Comparison of ENCODE assay signal across 7 cellular contexts in genomic region chr6:166892481-166892880, GRCh38.
DNase-seq lines count a peak whose midpoint lies in the region; TF ChIP-seq lines count a peak whose summit lies in the region.
"Not testable (repeated sequence)": the region's sequence is repeated elsewhere in the genome, so short reads cannot be mapped to it uniquely, and the experiment has no call there.

No MANE protein-coding gene starts in this region.

- not testable (repeated sequence) for H3K27ac Mint-ChIP-seq in activated CD4-positive, alpha-beta T cell treated with anti-CD3 and anti-CD28 coated beads, Interleukin-2, amount 10 ng/mL, durations not matched to agents 24 days and 14 days; neural progenitor cell
- H3K27ac Mint-ChIP-seq in endodermal cell (peak overlapping the region; percentile 87), nephron progenitor cell (peak overlapping the region; percentile 21)

- DNase-seq in ELF-1 (ENCODE audit: low read depth, low spot score) (peak; percentile 61), left kidney (ENCODE audit: low read depth, low spot score) (peak; percentile 50), mesendoderm (peak; percentile 79), neural progenitor cell (ENCODE audit: low spot score) (peak; percentile 31)
- peak; percentile 31 for DNase-seq in activated CD4-positive, alpha-beta T cell treated with anti-CD3 and anti-CD28 coated beads, Interleukin-2, amount 10 ng/mL, durations not matched to agents 24 days and 14 days
- not testable (repeated sequence) for DNase-seq in endodermal cell, nephron progenitor cell

- not testable (repeated sequence) for H3K23ac ChIP-seq in mesendoderm (ENCODE audit: low read length)

- H3K4me3 Mint-ChIP-seq in activated CD4-positive, alpha-beta T cell treated with anti-CD3 and anti-CD28 coated beads, Interleukin-2, amount 10 ng/mL, durations not matched to agents 24 days and 14 days; endodermal cell; nephron progenitor cell; neural progenitor cell: not testable (repeated sequence)

- H3F3A ChIP-seq in neural progenitor cell (ENCODE audit: low read depth) = not testable (repeated sequence)

- not testable (repeated sequence) for H3K79me2 ChIP-seq in mesendoderm (ENCODE audit: control insufficient read depth, insufficient read depth, low read length); neural progenitor cell (ENCODE audit: low read depth)

- TF ChIP-seq CTCF in endodermal cell (conservative IDR thresholded peaks at IDR 0.05); nephron progenitor cell (IDR thresholded peaks at IDR 0.05); neural progenitor cell (IDR thresholded peaks at IDR 0.05): not testable (repeated sequence)

- H2AFZ ChIP-seq in neural progenitor cell (replicated peaks) = not testable (repeated sequence)

- not testable (repeated sequence) for H4K5ac ChIP-seq in mesendoderm (ENCODE audit: low read length)

- intact Hi-C loops in activated CD4-positive, alpha-beta T cell treated with anti-CD3 and anti-CD28 coated beads, Interleukin-2, amount 10 ng/mL, durations not matched to agents 24 days and 14 days (cut with micrococcal nuclease) = not testable (repeated sequence)

- 54 to 69% methylated on average over 3 to 5 of the region's 5 CpGs for WGBS in endodermal cell (ENCODE audit: insufficient coverage in 1 of 2, insufficient read length in 1 of 2), 2 experiments
- no CpG with 5 or more reads among the region's 5 CpGs for WGBS in mesendoderm (ENCODE audit: extremely low coverage, insufficient coverage, low lambda C conversion rate)

- peak overlapping the region; percentile 66 for H3K56ac ChIP-seq in mesendoderm (ENCODE audit: low read length)

- H4K20me1 ChIP-seq in neural progenitor cell (ENCODE audit: low read depth) = not testable (repeated sequence)

- H3K9me3 Mint-ChIP-seq in activated CD4-positive, alpha-beta T cell treated with anti-CD3 and anti-CD28 coated beads, Interleukin-2, amount 10 ng/mL, durations not matched to agents 24 days and 14 days = not testable (repeated sequence)
- peaks cover 31% of the 10 kb centered on the region for H3K9me3 Mint-ChIP-seq in endodermal cell
- H3K9me3 Mint-ChIP-seq in nephron progenitor cell = peaks cover 32% of the 10 kb centered on the region
- peaks cover 24% of the 10 kb centered on the region for H3K9me3 Mint-ChIP-seq in neural progenitor cell

- not testable (repeated sequence) for H3K27me3 Mint-ChIP-seq in activated CD4-positive, alpha-beta T cell treated with anti-CD3 and anti-CD28 coated beads, Interleukin-2, amount 10 ng/mL, durations not matched to agents 24 days and 14 days; endodermal cell (ENCODE audit: insufficient read depth); nephron progenitor cell (ENCODE audit: low read depth, poor library complexity); neural progenitor cell (ENCODE audit: insufficient read depth, low read depth)

- H3K36me3 ChIP-seq in endodermal cell (ENCODE audit: control insufficient read depth, insufficient read depth, low read length); mesendoderm (ENCODE audit: control insufficient read depth, insufficient read depth, low read length); neural progenitor cell: not testable (repeated sequence)

- peak overlapping the region; percentile 31 for H3K4me3 ChIP-seq in endodermal cell (ENCODE audit: low read length)
- not testable (repeated sequence) for H3K4me3 ChIP-seq in mesendoderm (ENCODE audit: low read length); neural progenitor cell

- not testable (repeated sequence) for H3K4ac ChIP-seq in mesendoderm (ENCODE audit: low read depth, low read length)

- H2BK120ac ChIP-seq in mesendoderm (ENCODE audit: low read depth, low read length) = not testable (repeated sequence)

- H3K18ac ChIP-seq in mesendoderm (ENCODE audit: low read length) = not testable (repeated sequence)

- H3K4me2 ChIP-seq in mesendoderm (ENCODE audit: low read length); neural progenitor cell: not testable (repeated sequence)

- not testable (repeated sequence) for H2AK5ac ChIP-seq in mesendoderm (ENCODE audit: low read length)

- H3K9ac ChIP-seq in endodermal cell (ENCODE audit: extremely low read depth, low read length, poor library complexity, severe bottlenecking); mesendoderm (ENCODE audit: low read length); neural progenitor cell: not testable (repeated sequence)

- H2BK5ac ChIP-seq in mesendoderm (ENCODE audit: low read length) = peak overlapping the region; percentile 37

- not testable (repeated sequence) for H2BK15ac ChIP-seq in mesendoderm (replicated peaks; ENCODE audit: low read depth)

- not testable (repeated sequence) for H3K4me1 ChIP-seq in endodermal cell (ENCODE audit: control insufficient read depth, insufficient read depth, low read length); mesendoderm (ENCODE audit: control insufficient read depth, low read depth, low read length)
- H3K4me1 ChIP-seq in neural progenitor cell = peaks cover 10% of the 10 kb centered on the region

- not testable (repeated sequence) for H3K4me1 Mint-ChIP-seq in activated CD4-positive, alpha-beta T cell treated with anti-CD3 and anti-CD28 coated beads, Interleukin-2, amount 10 ng/mL, durations not matched to agents 24 days and 14 days; nephron progenitor cell; neural progenitor cell
- peaks cover 48% of the 10 kb centered on the region for H3K4me1 Mint-ChIP-seq in endodermal cell

- H3K79me1 ChIP-seq in mesendoderm (ENCODE audit: low read length) = not testable (repeated sequence)

- H3K27me3 ChIP-seq in endodermal cell (ENCODE audit: control insufficient read depth, insufficient read depth, low read length, poor library complexity, severe bottlenecking); mesendoderm (ENCODE audit: insufficient read depth, low read length, poor library complexity); neural progenitor cell: not testable (repeated sequence)

- not testable (repeated sequence) for H3K36me3 Mint-ChIP-seq in activated CD4-positive, alpha-beta T cell treated with anti-CD3 and anti-CD28 coated beads, Interleukin-2, amount 10 ng/mL, durations not matched to agents 24 days and 14 days (ENCODE audit: low read depth); endodermal cell (ENCODE audit: low read depth); nephron progenitor cell (ENCODE audit: low read depth); neural progenitor cell

- H3K27ac ChIP-seq in endodermal cell (ENCODE audit: low read depth, low read length); neural progenitor cell: not testable (repeated sequence)
- peak overlapping the region; percentile 63 for H3K27ac ChIP-seq in mesendoderm (ENCODE audit: low read depth, low read length)

- not testable (repeated sequence) for H3K9me3 ChIP-seq in endodermal cell (ENCODE audit: control insufficient read depth, low read length); neural progenitor cell (ENCODE audit: low read depth)

- not testable (repeated sequence) for H4K8ac ChIP-seq in mesendoderm (ENCODE audit: low read depth, low read length)
